In the genomic region with DNA sequence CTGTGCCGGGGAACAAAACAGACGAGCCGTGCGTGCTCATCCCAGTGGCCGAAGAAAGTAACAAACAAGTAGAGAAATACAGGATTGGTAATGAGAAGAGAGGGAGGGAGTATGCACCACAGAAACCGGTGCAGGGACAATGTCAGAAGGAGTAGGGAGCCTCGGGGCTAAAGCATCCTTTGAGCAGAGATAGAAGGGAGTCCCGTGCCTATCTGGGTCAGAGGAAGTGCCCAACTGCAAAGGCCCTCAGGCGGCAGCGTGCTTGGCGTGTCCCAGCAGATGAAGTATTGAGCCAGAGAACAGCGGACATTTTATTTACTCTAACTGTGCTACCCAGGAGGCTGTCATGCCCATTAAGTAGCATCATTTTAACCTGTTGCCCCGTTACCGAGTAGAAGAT, we compare ENCODE assay signal across 19 cellular contexts.
DNase-seq lines count a peak whose midpoint lies in the region; ATAC-seq and TF ChIP-seq lines count a peak whose summit lies in the region.
"Had no signal": no experiment of that assay in that cellular context is flagged by ENCODE, and none has a peak within 500 bp of the region (broad histone marks: within the 10 kb centered on the region; RNA-seq: fewer than 3 reads in every experiment).

No MANE protein-coding gene starts in this region.

- H3K4me1 ChIP-seq in right atrium auricular region (peaks cover 0 to 18% of the 10 kb centered on the region in 2 donors), heart left ventricle (peaks cover 0 to 24% (median 10%) of the 10 kb centered on the region in 12 donors)

- no peak overlapping the region for H3K4me3 ChIP-seq in right atrium auricular region
- H3K4me3 ChIP-seq in heart left ventricle, result no peak overlapping the region
- H3K4me3 ChIP-seq: GM12878 had no signal

- peaks cover 16 to 17% of the 10 kb centered on the region in 2 donors for H3K4me1 Mint-ChIP-seq in effector memory CD8-positive, alpha-beta T cell (ENCODE audit: low read depth in 2 of 2)

- intact Hi-C loops in heart left ventricle (cut with DNase I), result loop anchor here in 5 of 10 donors (10.0 kb wide), 3 partner anchors 255 to 445 kb away; no protein-coding TSS in a partner anchor

- ATAC-seq in heart left ventricle (no peak), GM21737 (IDR thresholded peaks at IDR 0.05; ENCODE audit: unreplicated experiment) (no peak)
- ATAC-seq in effector memory CD8-positive, alpha-beta T cell (replicated peaks), result peak; percentile 59
- ATAC-seq: GM12878, HCT116 had no signal

- no peak overlapping the region for H3K4me3 Mint-ChIP-seq in effector memory CD8-positive, alpha-beta T cell

- H3K27me3 ChIP-seq in right atrium auricular region (no peaks in the 10 kb centered on the region), heart left ventricle (no peaks in the 10 kb centered on the region)
- H3K27me3 ChIP-seq: BE2C had no signal

- WGBS in heart left ventricle, 4 donors, result 81 to 91% (median 86%) methylated on average over 14 of the region's 14 CpGs

- no peak overlapping the region for H3K27ac ChIP-seq in right atrium auricular region
- H3K27ac ChIP-seq in heart left ventricle, result no peak overlapping the region

- peak overlapping the region in 1 of 2 donors; percentile 72 for H3K27ac Mint-ChIP-seq in effector memory CD8-positive, alpha-beta T cell

- no peaks in the 10 kb centered on the region for H3K9me3 ChIP-seq in right atrium auricular region
- no peaks in the 10 kb centered on the region for H3K9me3 ChIP-seq in heart left ventricle
- H3K9me3 ChIP-seq: BE2C had no signal

- TF ChIP-seq CTCF in right atrium auricular region (IDR thresholded peaks at IDR 0.05), result no peak
- TF ChIP-seq CTCF in heart left ventricle (IDR thresholded peaks at IDR 0.05), result no peak

- DNase-seq in right atrium auricular region (ENCODE audit: low spot score), result peak; percentile 21
- no peak for DNase-seq in heart left ventricle
- DNase-seq in effector memory CD8-positive, alpha-beta T cell, result no peak
- DNase-seq in mesenteric fat pad (ENCODE audit: low spot score), result peak; percentile 28
- DNase-seq in NCI-H446 (lab: John Stamatoyannopoulos, UW), result no peak
- no peak for DNase-seq in ureter (ENCODE audit: low spot score)
- DNase-seq: BE2C; Calu3; CD4-positive, CD25-positive, alpha-beta regulatory T cell; MM.1S; NCI-H1092 treated with DMSO at 0.1 percent for 48 hours; NCI-H146; NCI-H2081; NCI-H510A treated with DMSO at 0.1 percent for 48 hours; NCI-H774; Right ventricle myocardium superior had no signal

- H3K36me3 Mint-ChIP-seq in effector memory CD8-positive, alpha-beta T cell (ENCODE audit: insufficient read depth), result no peaks in the 10 kb centered on the region

- H3K36me3 ChIP-seq in right atrium auricular region, result no peaks in the 10 kb centered on the region
- no peaks in the 10 kb centered on the region for H3K36me3 ChIP-seq in heart left ventricle
- H3K36me3 ChIP-seq: BE2C had no signal

- no peaks in the 10 kb centered on the region for H3K9me3 Mint-ChIP-seq in effector memory CD8-positive, alpha-beta T cell
- H3K9me3 Mint-ChIP-seq: CD4-positive, CD25-positive, alpha-beta regulatory T cell had no signal

- no peaks in the 10 kb centered on the region for H3K27me3 Mint-ChIP-seq in effector memory CD8-positive, alpha-beta T cell
- H3K27me3 Mint-ChIP-seq: CD4-positive, CD25-positive, alpha-beta regulatory T cell had no signal

- TF ChIP-seq POLR2A in heart left ventricle (IDR thresholded peaks at IDR 0.05), result no peak

Comparison
In these comparisons a context has a peak if more than half of its experiments do, and no peak if none do; other contexts are left out.
1. DNase-seq: peak in right atrium auricular region (single experiment) and mesenteric fat pad (single experiment); none in heart left ventricle (0 of 5), effector memory CD8-positive, alpha-beta T cell (0 of 3), NCI-H446 (0 of 2) and ureter (single experiment).